Comparison of ENCODE assay signal across 33 cellular contexts in the genomic region with DNA sequence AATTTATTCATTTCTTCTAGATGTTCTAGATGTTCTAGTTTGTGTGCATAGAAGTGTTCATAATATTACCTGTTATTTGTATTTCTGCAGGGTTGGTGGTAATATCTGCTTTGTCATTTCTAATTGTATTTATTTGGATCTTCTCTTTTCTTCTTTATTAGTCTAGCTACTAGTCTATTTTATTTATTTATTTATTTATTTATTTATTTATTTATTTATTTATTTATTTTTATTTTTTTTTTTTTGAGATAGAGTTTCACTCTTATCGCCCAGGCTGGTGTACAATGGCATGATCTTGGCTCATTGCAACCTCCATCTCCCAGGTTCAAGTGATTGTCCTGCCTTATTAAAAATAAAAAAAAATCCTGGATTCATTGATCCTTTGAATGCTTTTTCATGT.
"Had no signal": no experiment of that assay in that cellular context is flagged by ENCODE, and none has a peak within 500 bp of the region (broad histone marks: within the 10 kb centered on the region; RNA-seq: fewer than 3 reads in every experiment).

No MANE protein-coding gene starts in this region.

- ATAC-seq: activated naive CD4-positive, alpha-beta T cell treated with anti-CD3 and anti-CD28 coated beads, Interleukin-2, amount 50 U/mL, for 72 hours; activated naive CD8-positive, alpha-beta T cell treated with anti-CD3 and anti-CD28 coated beads, Interleukin-2, amount 50 U/mL, for 24 hours; activated T-cell treated with anti-CD3 and anti-CD28 coated beads, Interleukin-2, amount 50 U/mL, for 4 hours; activated T-cell treated with anti-CD3 and anti-CD28 coated beads, Interleukin-2, amount 50 U/mL, for 72 hours; activated T-helper 17 cell treated with anti-CD3 and anti-CD28 coated beads, Interleukin-2, amount 50 U/mL, for 72 hours; body of pancreas had no signal

- DNase-seq: activated effector memory CD4-positive, alpha-beta T cell treated with anti-CD3 and anti-CD28 coated beads, Interleukin-2, amount 50 U/mL, for 16 hours; activated effector memory CD4-positive, alpha-beta T cell treated with Interleukin-2 at 50 U/mL for 16 hours; activated gamma-delta T cell; activated gamma-delta T cell treated with Interleukin-2 at 50 U/mL for 16 hours; activated naive CD4-positive, alpha-beta T cell; activated naive CD4-positive, alpha-beta T cell treated with anti-CD3 and anti-CD28 coated beads for 36 hours; activated naive CD4-positive, alpha-beta T cell treated with anti-CD3 and anti-CD28 coated beads, Interleukin-2, amount 10 ng/mL, durations not matched to agents 7 days and 5 days; activated naive CD4-positive, alpha-beta T cell treated with anti-CD3 and anti-CD28 coated beads, Interleukin-2, amount 50 U/mL, for 16 hours; activated naive CD4-positive, alpha-beta T cell treated with Interleukin-2 at 50 U/mL for 16 hours; activated naive CD8-positive, alpha-beta T cell treated with anti-CD3 and anti-CD28 coated beads for 36 hours; activated naive CD8-positive, alpha-beta T cell treated with anti-CD3 and anti-CD28 coated beads, Interleukin-2, amount 10 ng/mL, durations not matched to agents 7 days and 5 days; activated naive CD8-positive, alpha-beta T cell treated with anti-CD3 and anti-CD28 coated beads, Interleukin-2, amount 50 U/mL, for 24 hours; activated T-cell treated with anti-CD3 and anti-CD28 coated beads, Interleukin-2, amount 50 U/mL, for 24 hours; activated T-cell treated with anti-CD3 and anti-CD28 coated beads, Interleukin-2, amount 50 U/mL, for 4 hours; activated T-cell treated with anti-CD3 and anti-CD28 coated beads, Interleukin-2, amount 50 U/mL, for 48 hours; activated T-cell treated with anti-CD3 and anti-CD28 coated beads, Interleukin-2, amount 50 U/mL, for 72 hours; adrenal gland; amniotic stem cell; amygdala; anterior cingulate cortex; aorta; body of pancreas; brain microvascular endothelial cell; caudate nucleus; central memory CD4-positive, alpha-beta T cell; cerebellar nuclear complex had no signal

- FAIRE-seq: astrocyte, bronchial epithelial cell had no signal

- H3K27ac ChIP-seq: adrenal gland, ascending aorta, body of pancreas, brain microvascular endothelial cell, breast epithelium, cardiac muscle cell had no signal

- H3K9me3 ChIP-seq: adrenal gland, ascending aorta had no signal

- H3K36me3 ChIP-seq: adrenal gland, ascending aorta, brain microvascular endothelial cell, breast epithelium, cardiac muscle cell had no signal

- H3K4me3 ChIP-seq: adrenal gland, ascending aorta, body of pancreas, breast epithelium, cardiac muscle cell had no signal

- H3K4me1 ChIP-seq: adrenal gland, ascending aorta, body of pancreas, breast epithelium had no signal
